ENCODE assay signal across 1 cellular context in the genomic region with DNA sequence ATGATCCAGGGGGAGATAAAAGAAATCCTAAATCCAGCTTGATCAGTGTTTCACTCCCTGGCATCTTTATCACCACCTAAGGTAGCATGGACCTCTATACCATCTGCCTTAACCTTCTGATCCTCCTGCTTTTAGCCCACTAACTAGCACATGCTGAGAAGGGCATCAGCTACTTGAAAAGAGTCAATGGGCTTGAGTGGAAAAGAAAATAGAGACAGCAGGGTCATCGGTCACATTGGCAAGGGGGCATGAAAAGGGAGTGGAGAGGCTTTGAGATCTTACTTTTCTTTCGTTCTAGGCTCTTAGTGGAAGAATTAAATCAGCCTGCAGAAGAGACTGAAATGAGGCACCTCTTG.
TF ChIP-seq lines count a peak whose summit lies in the region.

No MANE protein-coding gene starts in this region.

TF ChIP-seq in endothelial cell of umbilical vein, 7 proteins besides CTCF, POLR2A, EP300 and RAD21:
- TF ChIP-seq EZH2 (IDR thresholded peaks at IDR 0.05; ENCODE audit: borderline replicate concordance, low read depth, low read length, severe bottlenecking) (no peak), MYC (IDR thresholded peaks at IDR 0.05; ENCODE audit: low read depth, low read length) (no peak), JUN (IDR thresholded peaks at IDR 0.05; ENCODE audit: borderline replicate concordance, insufficient read depth, insufficient read length, low read depth) (no peak), GATA2 (IDR thresholded peaks at IDR 0.05; ENCODE audit: insufficient read depth, insufficient read length, low read depth, low read length) (no peak), FOS (IDR thresholded peaks at IDR 0.05; ENCODE audit: borderline replicate concordance, insufficient read depth, low read length) (no peak), POLR2AphosphoS5 (IDR thresholded peaks at IDR 0.05; ENCODE audit: insufficient read depth, low read depth, low read length) (no peak)
- TF ChIP-seq, protein P1, sequence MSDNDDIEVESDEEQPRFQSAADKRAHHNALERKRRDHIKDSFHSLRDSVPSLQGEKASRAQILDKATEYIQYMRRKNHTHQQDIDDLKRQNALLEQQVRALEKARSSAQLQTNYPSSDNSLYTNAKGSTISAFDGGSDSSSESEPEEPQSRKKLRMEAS (IDR thresholded peaks at IDR 0.05; ENCODE audit: insufficient read depth, insufficient read length): no peak
